ENCODE assay signal across 24 cellular contexts in the genomic region with DNA sequence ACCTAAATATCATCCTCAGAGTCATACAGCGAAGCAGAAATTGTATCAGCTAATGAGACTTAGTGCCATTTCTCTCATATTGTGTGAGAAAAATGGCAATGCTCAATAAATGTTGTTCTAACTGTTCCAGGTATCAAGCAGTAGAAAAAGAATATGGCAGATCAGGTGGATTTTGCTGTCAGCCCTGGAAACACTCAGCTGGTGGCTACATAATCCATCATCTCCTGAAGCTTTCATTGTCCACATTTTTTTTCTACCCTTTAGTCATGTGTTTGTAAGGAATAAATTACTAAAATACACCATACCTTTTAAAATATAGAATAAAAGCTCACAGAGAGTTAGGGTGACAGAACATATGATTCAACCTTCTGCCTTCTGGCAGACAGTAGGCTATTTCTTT.
DNase-seq lines count a peak whose midpoint lies in the region; ATAC-seq and TF ChIP-seq lines count a peak whose summit lies in the region.
"Had no signal": no experiment of that assay in that cellular context is flagged by ENCODE, and none has a peak within 500 bp of the region (broad histone marks: within the 10 kb centered on the region; RNA-seq: fewer than 3 reads in every experiment).

No MANE protein-coding gene starts in this region.

- H4K5ac ChIP-seq in IMR-90 (ENCODE audit: low read depth, low read length): no peak overlapping the region; the same call in 1 of the 2 replicates

- H3K4me1 ChIP-seq in IMR-90 (ENCODE audit: control insufficient read depth, insufficient read depth, low read length) (peaks cover 2% of the 10 kb centered on the region; the same call in 1 of the 2 replicates), esophagus muscularis mucosa (peaks cover 0 to 56% (median 29%) of the 10 kb centered on the region in 4 donors), muscle layer of duodenum (ENCODE audit: control insufficient read depth in 1 of 2, insufficient read depth in 2 of 2, low read length in 2 of 2) (peaks cover 0 to 19% of the 10 kb centered on the region in 2 donors), uterus (no peaks in the 10 kb centered on the region)
- H3K4me1 ChIP-seq: BE2C, BLaER1 had no signal

- no peak overlapping the region for H4K91ac ChIP-seq in IMR-90 (ENCODE audit: insufficient read depth, low read depth, low read length)

- peak overlapping the region; percentile 53; the same call in 1 of the 3 replicates for H2BK15ac ChIP-seq in IMR-90 (ENCODE audit: low read depth, low read length)

- no peak for TF ChIP-seq POLR2A in IMR-90 (IDR thresholded peaks at IDR 0.05; ENCODE audit: low read depth, low read length)
- no peak for TF ChIP-seq POLR2A in esophagus muscularis mucosa (IDR thresholded peaks at IDR 0.05; ENCODE audit: low read depth)
- no peak for TF ChIP-seq POLR2A in uterus (IDR thresholded peaks at IDR 0.05)

- H2BK120ac ChIP-seq in IMR-90 (ENCODE audit: low read depth, low read length): peak overlapping the region; percentile 47; the same call in 1 of the 2 replicates

- TF ChIP-seq EP300 in esophagus muscularis mucosa (IDR thresholded peaks at IDR 0.05): no peak

- no peak overlapping the region for H3K18ac ChIP-seq in IMR-90 (ENCODE audit: low read depth, low read length)

- no peak overlapping the region for H3K9ac ChIP-seq in IMR-90 (ENCODE audit: low read depth, low read length)
- H3K9ac ChIP-seq: BLaER1 had no signal

- no peak overlapping the region for H3K14ac ChIP-seq in IMR-90 (replicated peaks; ENCODE audit: low read depth, low read length)

- H3K4me3 ChIP-seq in IMR-90 (ENCODE audit: insufficient read depth, low read depth, low read length) (no peak overlapping the region), esophagus muscularis mucosa (no peak overlapping the region), muscle layer of duodenum (ENCODE audit: low read depth in 1 of 2, low read length in 2 of 2) (no peak overlapping the region), uterus (no peak overlapping the region)
- H3K4me3 ChIP-seq: BLaER1, GM12878 had no signal

- H3K4me2 ChIP-seq in IMR-90 (ENCODE audit: low read depth, low read length): no peak overlapping the region
- H3K4me2 ChIP-seq: BLaER1 had no signal

- no peak overlapping the region for H2AK9ac ChIP-seq in IMR-90 (replicated peaks; ENCODE audit: low read depth, low read length, poor library complexity)

- H3K36me3 ChIP-seq in IMR-90 (ENCODE audit: control insufficient read depth, insufficient read depth, low read length): no peaks in the 10 kb centered on the region
- no peaks in the 10 kb centered on the region for H3K36me3 ChIP-seq in esophagus muscularis mucosa
- no peaks in the 10 kb centered on the region for H3K36me3 ChIP-seq in muscle layer of duodenum (ENCODE audit: control insufficient read depth in 1 of 2, insufficient read depth in 2 of 2, low read length in 2 of 2)
- no peaks in the 10 kb centered on the region for H3K36me3 ChIP-seq in uterus
- H3K36me3 ChIP-seq: BE2C, BLaER1 had no signal

- intact Hi-C loops in IMR-90 (cut with micrococcal nuclease): no loop called here
- intact Hi-C loops in esophagus muscularis mucosa (cut with DNase I): no loop called here
- intact Hi-C loops in uterus (cut with DNase I; ENCODE audit: low total_unique reads): no loop called here

- CTCF ChIA-PET in IMR-90 (lab: Yijun Ruan, JAX): interaction anchor here (0.7 kb wide), 1 partner anchor 237 kb away, joined by 3 read pairs; no protein-coding TSS in a partner anchor

- no CpG with 5 or more reads among the region's 1 CpG for WGBS in IMR-90 (ENCODE audit: extremely low coverage in 2 of 2, insufficient read length in 1 of 2), 2 experiments
- WGBS in esophagus muscularis mucosa: 96% methylated on average over 1 of the region's 1 CpG

- ATAC-seq in IMR-90 (ENCODE audit: low read depth) (no peak), GM21723 (IDR thresholded peaks at IDR 0.05; ENCODE audit: unreplicated experiment) (no peak)
- ATAC-seq: GM12878 had no signal

- H3K56ac ChIP-seq in IMR-90 (ENCODE audit: extremely low read depth, insufficient read depth, low read length): no peak overlapping the region

- H3K27me3 ChIP-seq in IMR-90 (ENCODE audit: control insufficient read depth, insufficient read depth, low read length): no peaks in the 10 kb centered on the region
- no peaks in the 10 kb centered on the region for H3K27me3 ChIP-seq in esophagus muscularis mucosa
- H3K27me3 ChIP-seq in muscle layer of duodenum (ENCODE audit: low read depth, low read length): no peaks in the 10 kb centered on the region
- no peaks in the 10 kb centered on the region for H3K27me3 ChIP-seq in uterus
- H3K27me3 ChIP-seq: BE2C, BLaER1 had no signal

- no peaks in the 10 kb centered on the region; a peak in 1 of 4 replicates for H3K79me1 ChIP-seq in IMR-90 (ENCODE audit: low read depth in 1 of 2, low read length in 2 of 2)

- no peaks in the 10 kb centered on the region for H3K9me1 ChIP-seq in IMR-90 (ENCODE audit: insufficient read depth, low read length)

- H3K27ac ChIP-seq in IMR-90 (ENCODE audit: insufficient read depth, low read length) (no peak overlapping the region), esophagus muscularis mucosa (replicated peaks in 1 of 4) (peak overlapping the region in 3 of 4 donors; percentile 60 to 76 (median 71)), muscle layer of duodenum (ENCODE audit: low read length) (peak overlapping the region; percentile 32), uterus (peak overlapping the region; percentile 68 to 75)
- H3K27ac ChIP-seq: BLaER1 had no signal

- H4K8ac ChIP-seq in IMR-90 (ENCODE audit: low read depth in 2 of 2, low read length in 2 of 2): peak overlapping the region in 1 of 2 experiments; percentile 31; a peak in 2 of 4 replicates

- in situ Hi-C loops in IMR-90 (cut with MboI; ENCODE audit: low sequenced_read_pairs): no loop called here

- H2AK5ac ChIP-seq in IMR-90 (ENCODE audit: low read depth, low read length): no peak overlapping the region

- no peak for DNase-seq in IMR-90
- no peak for DNase-seq in esophagus muscularis mucosa (ENCODE audit: extremely low spot score)
- DNase-seq in uterus: no peak
- DNase-seq in kidney tubule cell (ENCODE audit: low spot score): no peak
- no peak for DNase-seq in NCI-H524 treated with DMSO at 0.1 percent for 48 hours (lab: John Stamatoyannopoulos, UW)
- no peak for DNase-seq in iPS-NIHi7 (ENCODE audit: extremely low spot score)
- DNase-seq: ACHN; BE2C; C1 segment of cervical spinal cord; CD4-positive, alpha-beta memory T cell; CD4-positive, CD25-positive, alpha-beta regulatory T cell; CD8-positive, alpha-beta memory T cell; COR-L47; DMS 273 treated with DMSO at 0.1 percent for 48 hours; DMS153; DMS53; DMS79; DND-41; EL; GDM1 had no signal

- no TSS peak for BruUV-seq in IMR-90 (replicated peaks; lab: Mats Ljungman, UMichigan)

- no peak overlapping the region for H2AFZ ChIP-seq in IMR-90 (replicated peaks; ENCODE audit: low read length, poor library complexity)

- no peak for TF ChIP-seq RAD21 in IMR-90 (IDR thresholded peaks at IDR 0.05; ENCODE audit: low read length)

- dilution Hi-C loops in IMR-90 (cut with HindIII; ENCODE audit: low sequenced_read_pairs, unreplicated experiment): no loop called here

- H3K4ac ChIP-seq in IMR-90 (ENCODE audit: low read depth, low read length): no peak overlapping the region; the same call in 1 of the 2 replicates

- POLR2A ChIA-PET in IMR-90 (lab: Charles Lee; ENCODE audit: unreplicated experiment): no interaction called here

- no peak overlapping the region for H3K23ac ChIP-seq in IMR-90 (ENCODE audit: low read depth, low read length)

- no peak overlapping the region for H2BK5ac ChIP-seq in IMR-90 (ENCODE audit: low read depth, low read length, poor library complexity, severe bottlenecking)

- TF ChIP-seq CTCF in IMR-90 (conservative IDR thresholded peaks at IDR 0.05; ENCODE audit: low read depth, low read length): no peak
- no peak for TF ChIP-seq CTCF in esophagus muscularis mucosa (IDR thresholded peaks at IDR 0.05)
- no peak for TF ChIP-seq CTCF in uterus (IDR thresholded peaks at IDR 0.05)

- H3K9me3 ChIP-seq in IMR-90 (ENCODE audit: control insufficient read depth, insufficient read depth, low read length) (no peaks in the 10 kb centered on the region), esophagus muscularis mucosa (no peaks in the 10 kb centered on the region), muscle layer of duodenum (ENCODE audit: control insufficient read depth in 1 of 2, low read length in 2 of 2) (no peaks in the 10 kb centered on the region), uterus (no peaks in the 10 kb centered on the region)
- H3K9me3 ChIP-seq: BE2C, BLaER1 had no signal

- no peaks in the 10 kb centered on the region for H4K20me1 ChIP-seq in IMR-90 (ENCODE audit: insufficient read depth, low read length)
- H4K20me1 ChIP-seq: BLaER1 had no signal

- peak overlapping the region; percentile 26; the same call in 1 of the 2 replicates for H2BK20ac ChIP-seq in IMR-90 (ENCODE audit: low read depth, low read length)

TF ChIP-seq in IMR-90, 13 proteins besides CTCF, POLR2A, EP300 and RAD21:
- TF ChIP-seq SMC3 (IDR thresholded peaks at IDR 0.05; ENCODE audit: low read depth, low read length) (no peak), BHLHE40 (IDR thresholded peaks at IDR 0.05; ENCODE audit: low read depth, low read length) (no peak), RCOR1 (IDR thresholded peaks at IDR 0.05; ENCODE audit: insufficient replicate concordance, low read length) (no peak), CHD1 (IDR thresholded peaks at IDR 0.05; ENCODE audit: low read depth, low read length) (no peak), MAZ (IDR thresholded peaks at IDR 0.05; ENCODE audit: borderline replicate concordance, low read depth, low read length) (no peak), FOS (IDR thresholded peaks at IDR 0.05; ENCODE audit: low read depth, low read length) (no peak), MXI1 (IDR thresholded peaks at IDR 0.05; ENCODE audit: borderline replicate concordance, low read depth, low read length) (no peak), CEBPB (IDR thresholded peaks at IDR 0.05; ENCODE audit: low read depth, low read length) (no peak)
- TF ChIP-seq, protein P1, sequence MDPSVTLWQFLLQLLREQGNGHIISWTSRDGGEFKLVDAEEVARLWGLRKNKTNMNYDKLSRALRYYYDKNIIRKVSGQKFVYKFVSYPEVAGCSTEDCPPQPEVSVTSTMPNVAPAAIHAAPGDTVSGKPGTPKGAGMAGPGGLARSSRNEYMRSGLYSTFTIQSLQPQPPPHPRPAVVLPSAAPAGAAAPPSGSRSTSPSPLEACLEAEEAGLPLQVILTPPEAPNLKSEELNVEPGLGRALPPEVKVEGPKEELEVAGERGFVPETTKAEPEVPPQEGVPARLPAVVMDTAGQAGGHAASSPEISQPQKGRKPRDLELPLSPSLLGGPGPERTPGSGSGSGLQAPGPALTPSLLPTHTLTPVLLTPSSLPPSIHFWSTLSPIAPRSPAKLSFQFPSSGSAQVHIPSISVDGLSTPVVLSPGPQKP (IDR thresholded peaks at IDR 0.05; ENCODE audit: borderline replicate concordance, low read depth, low read length): no peak
